Comparison of ENCODE assay signal across 17 cellular contexts in genomic region chr4:168744021-168744420, GRCh38.
A peak's percentile ranks its signal among the peaks of the same experiment; 100 is the strongest.
DNase-seq lines count a peak whose midpoint lies in the region; ATAC-seq and TF ChIP-seq lines count a peak whose summit lies in the region.
"Had no signal": no experiment of that assay in that cellular context is flagged by ENCODE, and none has a peak within 500 bp of the region (broad histone marks: within the 10 kb centered on the region; RNA-seq: fewer than 3 reads in every experiment).

No MANE protein-coding gene starts in this region.

- POLR2A ChIA-PET in AG04450 (lab: Yijun Ruan, JAX) = interaction anchor here (0.7 to 1.5 kb wide), 5 partner anchors 10 to 88 kb away, joined by 3 to 11 read pairs (median 5); no protein-coding TSS in a partner anchor

- CTCF ChIA-PET in AG04450 (lab: Charles Lee) = interaction anchor here (0.6 to 1.8 kb wide), 2 partner anchors 159 to 227 kb away, joined by 4 to 6 read pairs; no protein-coding TSS in a partner anchor

- intact Hi-C loops in right cardiac atrium (cut with DNase I) = no loop called here
- intact Hi-C loops in gastrocnemius medialis (cut with DNase I; ENCODE audit: low total_unique reads) = no loop called here

- TF ChIP-seq POLR2A in gastrocnemius medialis (IDR thresholded peaks at IDR 0.05) = no peak

- peak; percentile 55 to 66 for ATAC-seq in right cardiac atrium
- ATAC-seq in gastrocnemius medialis = no peak
- no peak for ATAC-seq in GM21423 (IDR thresholded peaks at IDR 0.05; ENCODE audit: unreplicated experiment)
- ATAC-seq in GM19023 (IDR thresholded peaks at IDR 0.05; ENCODE audit: unreplicated experiment) = no peak
- no peak for ATAC-seq in HG03159 (IDR thresholded peaks at IDR 0.05; ENCODE audit: unreplicated experiment)

- no peaks in the 10 kb centered on the region for H3K27me3 ChIP-seq in AG04450 (ENCODE audit: control insufficient read depth, insufficient read depth, low read length)
- H3K27me3 ChIP-seq in right cardiac atrium (ENCODE audit: control insufficient read depth, insufficient read depth) = no peaks in the 10 kb centered on the region
- H3K27me3 ChIP-seq in gastrocnemius medialis = no peaks in the 10 kb centered on the region

- 46% methylated on average over 5 of the region's 5 CpGs for WGBS in right cardiac atrium

- H3K4me3 ChIP-seq in AG04450 (ENCODE audit: low read depth, low read length) = no peak overlapping the region
- H3K4me3 ChIP-seq in right cardiac atrium (ENCODE audit: low read length) = no peak overlapping the region
- H3K4me3 ChIP-seq in gastrocnemius medialis = no peak overlapping the region
- H3K4me3 ChIP-seq: psoas muscle had no signal

- no peaks in the 10 kb centered on the region for H3K36me3 ChIP-seq in gastrocnemius medialis

- TF ChIP-seq CTCF in AG04450 (IDR thresholded peaks at IDR 0.05; ENCODE audit: low read depth, low read length) (no peak), gastrocnemius medialis (IDR thresholded peaks at IDR 0.05 in 4 of 5, conservative IDR thresholded peaks at IDR 0.05 in 1 of 5) (no peak)

- H3K27ac ChIP-seq in AG04450 (ENCODE audit: low read depth, low read length) = peak overlapping the region; percentile 42
- H3K27ac ChIP-seq in right cardiac atrium (ENCODE audit: low read length) = peak overlapping the region; percentile 16
- H3K27ac ChIP-seq in gastrocnemius medialis = peak overlapping the region; percentile 1 to 52 (median 30)
- H3K27ac ChIP-seq: psoas muscle, VCaP had no signal

- H3K4me1 ChIP-seq in right cardiac atrium (ENCODE audit: control insufficient read depth, insufficient read depth, low read length) (peaks cover 5% of the 10 kb centered on the region), gastrocnemius medialis (peaks cover 15 to 26% of the 10 kb centered on the region in 2 donors)

- H3K9me3 ChIP-seq in AG04450 (ENCODE audit: control insufficient read depth, insufficient read depth, low read length) (0 out of 2 replicates have a peak, but pooled peaks cover 4% of the 10 kb centered on the region), right cardiac atrium (ENCODE audit: control insufficient read depth, low read length) (no peaks in the 10 kb centered on the region), gastrocnemius medialis (no peaks in the 10 kb centered on the region)
- H3K9me3 ChIP-seq: psoas muscle had no signal

- DNase-seq in AG04450 (ENCODE audit: low read depth, low spot score) (no peak), brain pericyte (ENCODE audit: low read depth, low spot score) (peak; percentile 64), right cardiac atrium (no peak), gastrocnemius medialis (no peak), 8988T (no peak)
- DNase-seq: activated CD8-positive, alpha-beta memory T cell treated with anti-CD3 and anti-CD28 coated beads for 24 hours; activated gamma-delta T cell; glutamatergic neuron; H9; KG1; kidney; psoas muscle; stimulated activated CD4-positive, alpha-beta T cell treated with anti-CD3 and anti-CD28 coated beads, Interleukin-2, amount 100 ng/mL, for 48 hours had no signal

- in situ Hi-C loops in gastrocnemius medialis (cut with MboI; ENCODE audit: low sequenced_read_pairs in 4 of 4) = no loop called here

Comparison
In these comparisons a context has a peak if more than half of its experiments do, and no peak if none do; other contexts are left out.
1. ATAC-seq: peak in right cardiac atrium (2 of 2); none in gastrocnemius medialis (0 of 2), GM21423 (single experiment), GM19023 (single experiment) and HG03159 (single experiment).
2. Peak in every context shown above with its lines, with median percentiles within 50 percentile points of each other: H3K27ac ChIP-seq.